ENCODE assay signal across 1 cellular context in the genomic region with DNA sequence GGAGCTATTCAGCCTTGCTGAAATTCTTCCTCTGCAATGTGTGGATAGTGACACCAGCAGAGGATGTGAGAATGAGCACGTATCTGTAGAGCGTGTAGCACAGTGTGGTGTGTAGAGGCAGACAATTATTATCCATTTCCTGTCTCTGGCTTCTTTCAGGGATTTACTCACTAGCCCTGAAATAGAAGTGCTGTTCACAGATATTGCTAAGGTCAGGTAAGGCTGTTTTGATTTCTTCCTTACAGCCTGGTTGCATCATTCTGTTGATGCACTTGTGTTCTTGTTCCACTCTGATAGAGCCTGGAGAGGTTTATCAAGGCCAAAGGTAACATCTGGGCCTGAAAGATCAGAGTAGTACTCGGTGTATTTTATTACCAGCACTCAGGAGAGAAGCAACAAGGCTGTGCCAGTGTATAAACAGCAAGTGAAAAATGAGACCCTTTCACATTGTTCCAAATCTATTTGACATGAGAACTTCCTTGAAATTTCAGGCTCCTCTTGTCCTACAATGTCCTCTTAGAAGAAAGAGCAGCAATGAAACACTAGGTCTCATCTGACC.
TF ChIP-seq lines count a peak whose summit lies in the region.

No MANE protein-coding gene starts in this region.

TF ChIP-seq in K562, 482 proteins besides CTCF, POLR2A, EP300 and RAD21 (continued from another document and continues in another):
- TF ChIP-seq, protein P1, sequence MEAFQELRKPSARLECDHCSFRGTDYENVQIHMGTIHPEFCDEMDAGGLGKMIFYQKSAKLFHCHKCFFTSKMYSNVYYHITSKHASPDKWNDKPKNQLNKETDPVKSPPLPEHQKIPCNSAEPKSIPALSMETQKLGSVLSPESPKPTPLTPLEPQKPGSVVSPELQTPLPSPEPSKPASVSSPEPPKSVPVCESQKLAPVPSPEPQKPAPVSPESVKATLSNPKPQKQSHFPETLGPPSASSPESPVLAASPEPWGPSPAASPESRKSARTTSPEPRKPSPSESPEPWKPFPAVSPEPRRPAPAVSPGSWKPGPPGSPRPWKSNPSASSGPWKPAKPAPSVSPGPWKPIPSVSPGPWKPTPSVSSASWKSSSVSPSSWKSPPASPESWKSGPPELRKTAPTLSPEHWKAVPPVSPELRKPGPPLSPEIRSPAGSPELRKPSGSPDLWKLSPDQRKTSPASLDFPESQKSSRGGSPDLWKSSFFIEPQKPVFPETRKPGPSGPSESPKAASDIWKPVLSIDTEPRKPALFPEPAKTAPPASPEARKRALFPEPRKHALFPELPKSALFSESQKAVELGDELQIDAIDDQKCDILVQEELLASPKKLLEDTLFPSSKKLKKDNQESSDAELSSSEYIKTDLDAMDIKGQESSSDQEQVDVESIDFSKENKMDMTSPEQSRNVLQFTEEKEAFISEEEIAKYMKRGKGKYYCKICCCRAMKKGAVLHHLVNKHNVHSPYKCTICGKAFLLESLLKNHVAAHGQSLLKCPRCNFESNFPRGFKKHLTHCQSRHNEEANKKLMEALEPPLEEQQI (IDR thresholded peaks at IDR 0.05) = no peak; the same call in 1 of the 2 replicates
- TF ChIP-seq GABPB2 (CRISPR knock-in tag; conservative IDR thresholded peaks at IDR 0.05) = no peak
- peak; percentile 96 for TF ChIP-seq KLF16 (IDR thresholded peaks at IDR 0.05)
- TF ChIP-seq CEBPB (tag; IDR thresholded peaks at IDR 0.05) = peak; percentile 97
- TF ChIP-seq, protein P2, sequence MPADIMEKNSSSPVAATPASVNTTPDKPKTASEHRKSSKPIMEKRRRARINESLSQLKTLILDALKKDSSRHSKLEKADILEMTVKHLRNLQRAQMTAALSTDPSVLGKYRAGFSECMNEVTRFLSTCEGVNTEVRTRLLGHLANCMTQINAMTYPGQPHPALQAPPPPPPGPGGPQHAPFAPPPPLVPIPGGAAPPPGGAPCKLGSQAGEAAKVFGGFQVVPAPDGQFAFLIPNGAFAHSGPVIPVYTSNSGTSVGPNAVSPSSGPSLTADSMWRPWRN (IDR thresholded peaks at IDR 0.05; ENCODE audit: low read depth) = peak; percentile 14
- no peak for TF ChIP-seq CHD2 (IDR thresholded peaks at IDR 0.05; ENCODE audit: low read depth, low read length)
- no peak for TF ChIP-seq SREBF1 (IDR thresholded peaks at IDR 0.05; ENCODE audit: borderline replicate concordance, low read depth, low read length)
- TF ChIP-seq KHSRP (IDR thresholded peaks at IDR 0.05) = 0 out of 2 replicates have a peak, but pooled peaks have one; percentile 50
- TF ChIP-seq GABPA (tag; conservative IDR thresholded peaks at IDR 0.05; ENCODE audit: low read depth) = 0 out of 2 replicates have a peak, but pooled peaks have one; percentile 35
- TF ChIP-seq, protein P3, sequence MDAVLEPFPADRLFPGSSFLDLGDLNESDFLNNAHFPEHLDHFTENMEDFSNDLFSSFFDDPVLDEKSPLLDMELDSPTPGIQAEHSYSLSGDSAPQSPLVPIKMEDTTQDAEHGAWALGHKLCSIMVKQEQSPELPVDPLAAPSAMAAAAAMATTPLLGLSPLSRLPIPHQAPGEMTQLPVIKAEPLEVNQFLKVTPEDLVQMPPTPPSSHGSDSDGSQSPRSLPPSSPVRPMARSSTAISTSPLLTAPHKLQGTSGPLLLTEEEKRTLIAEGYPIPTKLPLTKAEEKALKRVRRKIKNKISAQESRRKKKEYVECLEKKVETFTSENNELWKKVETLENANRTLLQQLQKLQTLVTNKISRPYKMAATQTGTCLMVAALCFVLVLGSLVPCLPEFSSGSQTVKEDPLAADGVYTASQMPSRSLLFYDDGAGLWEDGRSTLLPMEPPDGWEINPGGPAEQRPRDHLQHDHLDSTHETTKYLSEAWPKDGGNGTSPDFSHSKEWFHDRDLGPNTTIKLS (IDR thresholded peaks at IDR 0.05; ENCODE audit: borderline replicate concordance, low read depth) = 0 out of 2 replicates have a peak, but pooled peaks have one; percentile 36
- TF ChIP-seq, protein P4, sequence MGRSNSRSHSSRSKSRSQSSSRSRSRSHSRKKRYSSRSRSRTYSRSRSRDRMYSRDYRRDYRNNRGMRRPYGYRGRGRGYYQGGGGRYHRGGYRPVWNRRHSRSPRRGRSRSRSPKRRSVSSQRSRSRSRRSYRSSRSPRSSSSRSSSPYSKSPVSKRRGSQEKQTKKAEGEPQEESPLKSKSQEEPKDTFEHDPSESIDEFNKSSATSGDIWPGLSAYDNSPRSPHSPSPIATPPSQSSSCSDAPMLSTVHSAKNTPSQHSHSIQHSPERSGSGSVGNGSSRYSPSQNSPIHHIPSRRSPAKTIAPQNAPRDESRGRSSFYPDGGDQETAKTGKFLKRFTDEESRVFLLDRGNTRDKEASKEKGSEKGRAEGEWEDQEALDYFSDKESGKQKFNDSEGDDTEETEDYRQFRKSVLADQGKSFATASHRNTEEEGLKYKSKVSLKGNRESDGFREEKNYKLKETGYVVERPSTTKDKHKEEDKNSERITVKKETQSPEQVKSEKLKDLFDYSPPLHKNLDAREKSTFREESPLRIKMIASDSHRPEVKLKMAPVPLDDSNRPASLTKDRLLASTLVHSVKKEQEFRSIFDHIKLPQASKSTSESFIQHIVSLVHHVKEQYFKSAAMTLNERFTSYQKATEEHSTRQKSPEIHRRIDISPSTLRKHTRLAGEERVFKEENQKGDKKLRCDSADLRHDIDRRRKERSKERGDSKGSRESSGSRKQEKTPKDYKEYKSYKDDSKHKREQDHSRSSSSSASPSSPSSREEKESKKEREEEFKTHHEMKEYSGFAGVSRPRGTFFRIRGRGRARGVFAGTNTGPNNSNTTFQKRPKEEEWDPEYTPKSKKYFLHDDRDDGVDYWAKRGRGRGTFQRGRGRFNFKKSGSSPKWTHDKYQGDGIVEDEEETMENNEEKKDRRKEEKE (IDR thresholded peaks at IDR 0.05; ENCODE audit: borderline replicate concordance in 1 of 2, control insufficient read depth in 1 of 2, low read depth in 2 of 2, low read length in 1 of 2) = no peak
- TF ChIP-seq STAG1 (CRISPR knock-in tag; IDR thresholded peaks at IDR 0.05; ENCODE audit: borderline replicate concordance) = no peak
- TF ChIP-seq ZNF668 (CRISPR knock-in tag; IDR thresholded peaks at IDR 0.05) = no peak; the same call in 1 of the 2 replicates
- peak; percentile 99 for TF ChIP-seq TRIM24 (IDR thresholded peaks at IDR 0.05)
- TF ChIP-seq RBBP5 (IDR thresholded peaks at IDR 0.05; ENCODE audit: borderline replicate concordance, insufficient read depth, low read length, poor library complexity, severe bottlenecking) = no peak
- TF ChIP-seq, protein P5, sequence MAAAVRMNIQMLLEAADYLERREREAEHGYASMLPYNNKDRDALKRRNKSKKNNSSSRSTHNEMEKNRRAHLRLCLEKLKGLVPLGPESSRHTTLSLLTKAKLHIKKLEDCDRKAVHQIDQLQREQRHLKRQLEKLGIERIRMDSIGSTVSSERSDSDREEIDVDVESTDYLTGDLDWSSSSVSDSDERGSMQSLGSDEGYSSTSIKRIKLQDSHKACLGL (CRISPR knock-in tag; IDR thresholded peaks at IDR 0.05; ENCODE audit: borderline replicate concordance, poor library complexity, severe bottlenecking) = no peak
- no peak for TF ChIP-seq RBM25 (IDR thresholded peaks at IDR 0.05; ENCODE audit: low read depth, low read length, severe bottlenecking)
- no peak for TF ChIP-seq SRSF9 (IDR thresholded peaks at IDR 0.05; ENCODE audit: borderline replicate concordance, low read depth, low read length)
- TF ChIP-seq, protein P6, sequence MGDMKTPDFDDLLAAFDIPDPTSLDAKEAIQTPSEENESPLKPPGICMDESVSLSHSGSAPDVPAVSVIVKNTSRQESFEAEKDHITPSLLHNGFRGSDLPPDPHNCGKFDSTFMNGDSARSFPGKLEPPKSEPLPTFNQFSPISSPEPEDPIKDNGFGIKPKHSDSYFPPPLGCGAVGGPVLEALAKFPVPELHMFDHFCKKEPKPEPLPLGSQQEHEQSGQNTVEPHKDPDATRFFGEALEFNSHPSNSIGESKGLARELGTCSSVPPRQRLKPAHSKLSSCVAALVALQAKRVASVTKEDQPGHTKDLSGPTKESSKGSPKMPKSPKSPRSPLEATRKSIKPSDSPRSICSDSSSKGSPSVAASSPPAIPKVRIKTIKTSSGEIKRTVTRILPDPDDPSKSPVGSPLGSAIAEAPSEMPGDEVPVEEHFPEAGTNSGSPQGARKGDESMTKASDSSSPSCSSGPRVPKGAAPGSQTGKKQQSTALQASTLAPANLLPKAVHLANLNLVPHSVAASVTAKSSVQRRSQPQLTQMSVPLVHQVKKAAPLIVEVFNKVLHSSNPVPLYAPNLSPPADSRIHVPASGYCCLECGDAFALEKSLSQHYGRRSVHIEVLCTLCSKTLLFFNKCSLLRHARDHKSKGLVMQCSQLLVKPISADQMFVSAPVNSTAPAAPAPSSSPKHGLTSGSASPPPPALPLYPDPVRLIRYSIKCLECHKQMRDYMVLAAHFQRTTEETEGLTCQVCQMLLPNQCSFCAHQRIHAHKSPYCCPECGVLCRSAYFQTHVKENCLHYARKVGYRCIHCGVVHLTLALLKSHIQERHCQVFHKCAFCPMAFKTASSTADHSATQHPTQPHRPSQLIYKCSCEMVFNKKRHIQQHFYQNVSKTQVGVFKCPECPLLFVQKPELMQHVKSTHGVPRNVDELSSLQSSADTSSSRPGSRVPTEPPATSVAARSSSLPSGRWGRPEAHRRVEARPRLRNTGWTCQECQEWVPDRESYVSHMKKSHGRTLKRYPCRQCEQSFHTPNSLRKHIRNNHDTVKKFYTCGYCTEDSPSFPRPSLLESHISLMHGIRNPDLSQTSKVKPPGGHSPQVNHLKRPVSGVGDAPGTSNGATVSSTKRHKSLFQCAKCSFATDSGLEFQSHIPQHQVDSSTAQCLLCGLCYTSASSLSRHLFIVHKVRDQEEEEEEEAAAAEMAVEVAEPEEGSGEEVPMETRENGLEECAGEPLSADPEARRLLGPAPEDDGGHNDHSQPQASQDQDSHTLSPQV (IDR thresholded peaks at IDR 0.05) = peak; percentile 82
- no peak for TF ChIP-seq ZNF77 (CRISPR knock-in tag; IDR thresholded peaks at IDR 0.05)
- no peak for TF ChIP-seq HEY1 (CRISPR knock-in tag; IDR thresholded peaks at IDR 0.05; ENCODE audit: borderline replicate concordance)
- 0 out of 2 replicates have a peak, but pooled peaks have one; percentile 50 for TF ChIP-seq ZNF696 (CRISPR knock-in tag; conservative IDR thresholded peaks at IDR 0.05)
- TF ChIP-seq MYC (IDR thresholded peaks at IDR 0.05; ENCODE audit: low read depth, low read length) = peak; percentile 75
- TF ChIP-seq MYC (CRISPR knock-in tag; IDR thresholded peaks at IDR 0.05; ENCODE audit: borderline replicate concordance, low read depth) = no peak
- TF ChIP-seq CBFA2T3 (IDR thresholded peaks at IDR 0.05) = peak; percentile 99
- no peak for TF ChIP-seq TAF15 (IDR thresholded peaks at IDR 0.05; ENCODE audit: low read depth, low read length)
- peak; percentile 93 for TF ChIP-seq CTBP1 (IDR thresholded peaks at IDR 0.05; ENCODE audit: borderline replicate concordance)
- no peak for TF ChIP-seq PTBP1 (IDR thresholded peaks at IDR 0.05; ENCODE audit: low read depth, low read length)
- TF ChIP-seq MAZ (CRISPR knock-in tag; conservative IDR thresholded peaks at IDR 0.05 in 1 of 2, IDR thresholded peaks at IDR 0.05 in 1 of 2) = peak; percentile 16 to 59; a peak in 1 of 4 replicates
- TF ChIP-seq SMAD3 (CRISPR knock-in tag; conservative IDR thresholded peaks at IDR 0.05) = peak; percentile 82
- no peak for TF ChIP-seq TRIM28 (IDR thresholded peaks at IDR 0.05)
- no peak for TF ChIP-seq ZNF23 (CRISPR knock-in tag; IDR thresholded peaks at IDR 0.05)
- TF ChIP-seq ZKSCAN8 (CRISPR knock-in tag; IDR thresholded peaks at IDR 0.05) = peak; percentile 69; the same call in 1 of the 2 replicates
- no peak for TF ChIP-seq PHTF2 (CRISPR knock-in tag; IDR thresholded peaks at IDR 0.05)
- TF ChIP-seq ZNF146 (CRISPR knock-in tag; IDR thresholded peaks at IDR 0.05; ENCODE audit: unreplicated experiment) = no peak
- TF ChIP-seq SRSF7 (optimal IDR thresholded peaks at IDR 0.05; ENCODE audit: low read depth, low read length) = no peak
- TF ChIP-seq PCBP1 (IDR thresholded peaks at IDR 0.05; ENCODE audit: low read depth, low read length, poor library complexity, severe bottlenecking) = no peak
- no peak for TF ChIP-seq EZH2 (IDR thresholded peaks at IDR 0.05; ENCODE audit: borderline replicate concordance, low read depth, low read length)
- peak; percentile 87 to 89 for TF ChIP-seq FOXK2 (conservative IDR thresholded peaks at IDR 0.05 in 1 of 2, IDR thresholded peaks at IDR 0.05 in 1 of 2; ENCODE audit: low read depth in 2 of 2)
- no peak for TF ChIP-seq ZNF121 (CRISPR knock-in tag; conservative IDR thresholded peaks at IDR 0.05)
- no peak for TF ChIP-seq ZNF764 (CRISPR knock-in tag; IDR thresholded peaks at IDR 0.05; ENCODE audit: low read depth)
- TF ChIP-seq SIN3A (IDR thresholded peaks at IDR 0.05; ENCODE audit: borderline replicate concordance in 2 of 2, control insufficient read depth in 1 of 2, low read depth in 2 of 2, low read length in 2 of 2) = no peak
- TF ChIP-seq, protein P7, sequence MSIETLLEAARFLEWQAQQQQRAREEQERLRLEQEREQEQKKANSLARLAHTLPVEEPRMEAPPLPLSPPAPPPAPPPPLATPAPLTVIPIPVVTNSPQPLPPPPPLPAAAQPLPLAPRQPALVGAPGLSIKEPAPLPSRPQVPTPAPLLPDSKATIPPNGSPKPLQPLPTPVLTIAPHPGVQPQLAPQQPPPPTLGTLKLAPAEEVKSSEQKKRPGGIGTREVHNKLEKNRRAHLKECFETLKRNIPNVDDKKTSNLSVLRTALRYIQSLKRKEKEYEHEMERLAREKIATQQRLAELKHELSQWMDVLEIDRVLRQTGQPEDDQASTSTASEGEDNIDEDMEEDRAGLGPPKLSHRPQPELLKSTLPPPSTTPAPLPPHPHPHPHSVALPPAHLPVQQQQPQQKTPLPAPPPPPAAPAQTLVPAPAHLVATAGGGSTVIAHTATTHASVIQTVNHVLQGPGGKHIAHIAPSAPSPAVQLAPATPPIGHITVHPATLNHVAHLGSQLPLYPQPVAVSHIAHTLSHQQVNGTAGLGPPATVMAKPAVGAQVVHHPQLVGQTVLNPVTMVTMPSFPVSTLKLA (conservative IDR thresholded peaks at IDR 0.05) = peak in 1 of 2 experiments; percentile 83; a peak in 2 of 4 replicates
- no peak for TF ChIP-seq SIRT6 (IDR thresholded peaks at IDR 0.05; ENCODE audit: low read depth, low read length)
- TF ChIP-seq, protein P8, sequence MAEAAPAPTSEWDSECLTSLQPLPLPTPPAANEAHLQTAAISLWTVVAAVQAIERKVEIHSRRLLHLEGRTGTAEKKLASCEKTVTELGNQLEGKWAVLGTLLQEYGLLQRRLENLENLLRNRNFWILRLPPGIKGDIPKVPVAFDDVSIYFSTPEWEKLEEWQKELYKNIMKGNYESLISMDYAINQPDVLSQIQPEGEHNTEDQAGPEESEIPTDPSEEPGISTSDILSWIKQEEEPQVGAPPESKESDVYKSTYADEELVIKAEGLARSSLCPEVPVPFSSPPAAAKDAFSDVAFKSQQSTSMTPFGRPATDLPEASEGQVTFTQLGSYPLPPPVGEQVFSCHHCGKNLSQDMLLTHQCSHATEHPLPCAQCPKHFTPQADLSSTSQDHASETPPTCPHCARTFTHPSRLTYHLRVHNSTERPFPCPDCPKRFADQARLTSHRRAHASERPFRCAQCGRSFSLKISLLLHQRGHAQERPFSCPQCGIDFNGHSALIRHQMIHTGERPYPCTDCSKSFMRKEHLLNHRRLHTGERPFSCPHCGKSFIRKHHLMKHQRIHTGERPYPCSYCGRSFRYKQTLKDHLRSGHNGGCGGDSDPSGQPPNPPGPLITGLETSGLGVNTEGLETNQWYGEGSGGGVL (CRISPR knock-in tag; IDR thresholded peaks at IDR 0.05) = no peak
- no peak for TF ChIP-seq SRSF3 (IDR thresholded peaks at IDR 0.05; ENCODE audit: insufficient read depth, low read length)
